ENCODE assay signal across 23 cellular contexts in the genomic region with DNA sequence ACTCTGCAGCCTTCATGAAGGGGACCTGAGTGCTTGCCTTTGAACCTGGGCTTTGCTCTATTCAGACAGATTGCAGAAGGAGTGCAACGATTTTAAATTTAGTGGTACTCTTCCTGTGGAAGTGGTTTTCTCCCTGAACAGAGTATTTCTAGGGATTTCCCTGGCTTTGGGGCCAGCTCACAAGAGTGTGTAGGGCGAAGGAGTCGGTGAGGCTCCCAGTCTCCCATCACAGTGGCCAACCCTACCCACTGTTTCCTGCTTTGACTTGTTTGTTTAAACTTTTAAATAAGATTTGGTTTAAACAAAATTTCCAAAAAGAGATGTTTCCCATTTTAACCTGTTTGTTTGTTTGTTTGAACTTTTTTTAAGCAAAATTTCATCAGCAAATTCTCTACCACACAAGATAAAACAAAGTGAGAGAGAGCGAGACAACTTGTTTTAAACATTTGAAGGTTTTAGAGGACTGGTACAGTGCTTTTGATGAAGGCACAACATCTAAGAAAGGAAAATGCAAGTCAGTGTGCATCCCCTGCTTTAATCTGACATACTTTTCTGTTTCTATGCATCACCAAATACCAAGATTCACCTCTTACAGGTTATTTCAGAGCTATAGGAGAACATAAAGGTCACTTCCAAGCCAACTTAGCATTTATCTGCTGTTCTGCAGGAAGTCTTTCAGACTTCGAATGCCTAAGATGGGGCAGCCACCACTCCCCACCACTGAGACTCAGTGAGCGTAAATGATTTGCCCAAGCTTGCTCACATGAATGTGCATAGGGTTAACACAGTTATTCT. TPM values are rescaled to one million over a fixed set of nuclear protein-coding genes. Genes with fewer than 3 reads are reported as not detected.
A peak's percentile ranks its signal among the peaks of the same experiment; 100 is the strongest.
DNase-seq lines count a peak whose midpoint lies in the region; ATAC-seq, FAIRE-seq and TF ChIP-seq lines count a peak whose summit lies in the region.
"Had no signal": no experiment of that assay in that cellular context is flagged by ENCODE, and none has a peak within 500 bp of the region (broad histone marks: within the 10 kb centered on the region; RNA-seq: fewer than 3 reads in every experiment).

No MANE protein-coding gene starts in this region.

- H3K27me3 Mint-ChIP-seq in activated CD4-positive, alpha-beta T cell treated with anti-CD3 and anti-CD28 coated beads, Interleukin-2, amount 10 ng/mL, durations not matched to agents 7 days and 5 days = no peaks in the 10 kb centered on the region
- H3K27me3 Mint-ChIP-seq in CD4-positive, CD25-positive, alpha-beta regulatory T cell = no peaks in the 10 kb centered on the region
- H3K27me3 Mint-ChIP-seq: IgD-negative memory B cell had no signal

- H3K9ac ChIP-seq in endothelial cell of umbilical vein (replicated peaks; ENCODE audit: extremely low read depth, insufficient read depth, low read length) = no peak overlapping the region

- H3K4me1 Mint-ChIP-seq in activated CD4-positive, alpha-beta T cell treated with anti-CD3 and anti-CD28 coated beads, Interleukin-2, amount 10 ng/mL, durations not matched to agents 7 days and 5 days = peaks cover 44% of the 10 kb centered on the region
- peaks cover 6 to 57% (median 43%) of the 10 kb centered on the region in 4 donors for H3K4me1 Mint-ChIP-seq in CD4-positive, CD25-positive, alpha-beta regulatory T cell

- no peaks in the 10 kb centered on the region for H3K9me1 ChIP-seq in endothelial cell of umbilical vein (replicated peaks; ENCODE audit: control insufficient read depth, extremely low read depth, insufficient read depth, low read length)

- no peak overlapping the region for H3K4me3 ChIP-seq in CD4-positive, CD25-positive, alpha-beta regulatory T cell (ENCODE audit: low read depth, low read length)
- no peak overlapping the region for H3K4me3 ChIP-seq in endothelial cell of umbilical vein (replicated peaks in 1 of 3; ENCODE audit: insufficient read depth in 1 of 3, low read depth in 1 of 3, low read length in 3 of 3)
- no peak overlapping the region for H3K4me3 ChIP-seq in tibial artery

- H3K79me2 ChIP-seq in endothelial cell of umbilical vein (ENCODE audit: control insufficient read depth, insufficient read depth, low read length) = no peaks in the 10 kb centered on the region

- ATAC-seq in CD4-positive, CD25-positive, alpha-beta regulatory T cell (ENCODE audit: low read depth in 2 of 2) = peak in 1 of 2 donors; percentile 45

- H4K20me1 ChIP-seq in endothelial cell of umbilical vein (replicated peaks; ENCODE audit: control insufficient read depth, extremely low read depth, insufficient read depth, low read length) = no peaks in the 10 kb centered on the region

- H3K27ac Mint-ChIP-seq in activated CD4-positive, alpha-beta T cell treated with anti-CD3 and anti-CD28 coated beads, Interleukin-2, amount 10 ng/mL, durations not matched to agents 7 days and 5 days = peak overlapping the region; percentile 67
- H3K27ac Mint-ChIP-seq in CD4-positive, CD25-positive, alpha-beta regulatory T cell = peak overlapping the region; percentile 78 to 93 (median 85)
- H3K27ac Mint-ChIP-seq: IgD-negative memory B cell had no signal

- H3K4me1 ChIP-seq in CD4-positive, CD25-positive, alpha-beta regulatory T cell (ENCODE audit: control insufficient read depth, insufficient read depth, low read length, poor library complexity, severe bottlenecking) = peaks cover 23% of the 10 kb centered on the region
- H3K4me1 ChIP-seq in endothelial cell of umbilical vein (ENCODE audit: control insufficient read depth, extremely low read depth, insufficient read depth, low read length) (peaks cover 26% of the 10 kb centered on the region), tibial artery (no peaks in the 10 kb centered on the region)

- no peak overlapping the region for H3K4me2 ChIP-seq in endothelial cell of umbilical vein (ENCODE audit: insufficient read depth, low read length)

- no peak for TF ChIP-seq CTCF in endothelial cell of umbilical vein (IDR thresholded peaks at IDR 0.05; ENCODE audit: extremely low read depth in 1 of 2, insufficient read depth in 1 of 2, low read depth in 1 of 2, low read length in 2 of 2)
- TF ChIP-seq CTCF in tibial artery (IDR thresholded peaks at IDR 0.05) = no peak

- FAIRE-seq in endothelial cell of umbilical vein (lab: Jason Lieb, UNC) = peak; percentile 26
- FAIRE-seq: GM12892, HTR-8/SVneo had no signal

- no peaks in the 10 kb centered on the region for H3K9me3 ChIP-seq in CD4-positive, CD25-positive, alpha-beta regulatory T cell (ENCODE audit: control insufficient read depth in 2 of 2, low read length in 2 of 2)
- H3K9me3 ChIP-seq in KOPT-K1 (ENCODE audit: insufficient read depth, low read length, poor library complexity, severe bottlenecking) (no peaks in the 10 kb centered on the region), endothelial cell of umbilical vein (replicated peaks; ENCODE audit: control insufficient read depth, insufficient read depth, low read length) (no peaks in the 10 kb centered on the region), tibial artery (no peaks in the 10 kb centered on the region)

- no peak overlapping the region for H3K27ac ChIP-seq in CD4-positive, CD25-positive, alpha-beta regulatory T cell (ENCODE audit: insufficient read depth, low read length, poor library complexity, severe bottlenecking)
- peak overlapping the region; percentile 50 for H3K27ac ChIP-seq in KOPT-K1 (ENCODE audit: low read depth, low read length, poor library complexity, severe bottlenecking)
- H3K27ac ChIP-seq in endothelial cell of umbilical vein (ENCODE audit: insufficient read depth, low read depth, low read length) = no peak overlapping the region
- H3K27ac ChIP-seq in tibial artery = no peak overlapping the region
- H3K27ac ChIP-seq: HL-60 had no signal

- no peak for TF ChIP-seq POLR2A in endothelial cell of umbilical vein (IDR thresholded peaks at IDR 0.05; ENCODE audit: low read depth, low read length)

- H3K9me3 Mint-ChIP-seq in activated CD4-positive, alpha-beta T cell treated with anti-CD3 and anti-CD28 coated beads, Interleukin-2, amount 10 ng/mL, durations not matched to agents 7 days and 5 days = peaks cover 16% of the 10 kb centered on the region
- peaks cover 0 to 5% (median 0%) of the 10 kb centered on the region in 7 donors for H3K9me3 Mint-ChIP-seq in CD4-positive, CD25-positive, alpha-beta regulatory T cell
- H3K9me3 Mint-ChIP-seq: IgD-negative memory B cell had no signal

- no peaks in the 10 kb centered on the region for H3K36me3 ChIP-seq in CD4-positive, CD25-positive, alpha-beta regulatory T cell (ENCODE audit: control insufficient read depth, insufficient read depth, low read length)
- no peaks in the 10 kb centered on the region for H3K36me3 ChIP-seq in KOPT-K1 (ENCODE audit: insufficient read depth, low read length)
- no peaks in the 10 kb centered on the region for H3K36me3 ChIP-seq in endothelial cell of umbilical vein (ENCODE audit: control insufficient read depth in 2 of 2, extremely low read depth in 1 of 2, insufficient read depth in 2 of 2, low read length in 2 of 2)
- no peaks in the 10 kb centered on the region for H3K36me3 ChIP-seq in tibial artery

- intact Hi-C loops in endothelial cell of umbilical vein (cut with micrococcal nuclease) = no loop called here
- intact Hi-C loops in tibial artery (cut with DNase I; ENCODE audit: low total_unique reads) = no loop called here

- no peak for DNase-seq in activated CD4-positive, alpha-beta T cell treated with anti-CD3 and anti-CD28 coated beads, Interleukin-2, amount 10 ng/mL, durations not matched to agents 7 days and 5 days
- DNase-seq in activated CD4-positive, alpha-beta T cell treated with anti-CD3 and anti-CD28 coated beads, Interleukin-2, amount 50 U/mL, for 48 hours = no peak
- DNase-seq in CD4-positive, CD25-positive, alpha-beta regulatory T cell = no peak
- DNase-seq in endothelial cell of umbilical vein (ENCODE audit: low read depth, low spot score) (no peak), NCI-H510A treated with DMSO at 0.1 percent for 48 hours (lab: John Stamatoyannopoulos, UW) (no peak), tibial artery (no peak), NCI-H1092 (lab: John Stamatoyannopoulos, UW) (no peak)
- DNase-seq: C1 segment of cervical spinal cord; COR-L47; GOT3; NCI-H1417; NCI-H187 treated with DMSO at 0.1 percent for 48 hours; NCI-H69; NK-92 treated with Interleukin-12 subunit alpha and Interleukin-12 subunit beta, amount 100 ng/mL, for 24 hours; OCI-M1 had no signal

- no peak overlapping the region for H2AFZ ChIP-seq in endothelial cell of umbilical vein (ENCODE audit: low read depth, low read length)

- dilution Hi-C loops in endothelial cell of umbilical vein (cut with MboI; ENCODE audit: extremely low pct_ligation_motif_present, low sequenced_read_pairs) = no loop called here

- POLR2A ChIA-PET in activated CD4-positive, alpha-beta T cell treated with anti-CD3 and anti-CD28 coated beads, Interleukin-2, amount 10 ng/mL, durations not matched to agents 7 days and 5 days (lab: Charles Lee) = no interaction called here
- POLR2A ChIA-PET in endothelial cell of umbilical vein (lab: Charles Lee) = no interaction called here

- CTCF ChIA-PET in activated CD4-positive, alpha-beta T cell treated with anti-CD3 and anti-CD28 coated beads, Interleukin-2, amount 10 ng/mL, durations not matched to agents 7 days and 5 days (lab: Charles Lee) = interaction anchor here (0.8 to 1.5 kb wide), 2 partner anchors 12 to 52 kb away, joined by 3 to 4 read pairs; no protein-coding TSS in a partner anchor
- CTCF ChIA-PET in endothelial cell of umbilical vein (lab: Charles Lee) = interaction anchor here (1.9 kb wide), 1 partner anchor 89 kb away, joined by 5 read pairs; no protein-coding TSS in a partner anchor

- H3K27me3 ChIP-seq in CD4-positive, CD25-positive, alpha-beta regulatory T cell (ENCODE audit: control insufficient read depth, insufficient read depth, low read length) = no peaks in the 10 kb centered on the region
- H3K27me3 ChIP-seq in endothelial cell of umbilical vein (ENCODE audit: control insufficient read depth in 2 of 2, insufficient read depth in 2 of 2, low read length in 2 of 2) (no peaks in the 10 kb centered on the region), tibial artery (no peaks in the 10 kb centered on the region)

- BruUV-seq in endothelial cell of umbilical vein (replicated peaks; lab: Mats Ljungman, UMichigan) = no TSS peak

- H3K4me3 Mint-ChIP-seq in activated CD4-positive, alpha-beta T cell treated with anti-CD3 and anti-CD28 coated beads, Interleukin-2, amount 10 ng/mL, durations not matched to agents 7 days and 5 days = no peak overlapping the region
- peak overlapping the region in 1 of 4 donors; percentile 25 for H3K4me3 Mint-ChIP-seq in CD4-positive, CD25-positive, alpha-beta regulatory T cell
- H3K4me3 Mint-ChIP-seq: IgD-negative memory B cell had no signal

- peaks cover 17% of the 10 kb centered on the region for H3K36me3 Mint-ChIP-seq in activated CD4-positive, alpha-beta T cell treated with anti-CD3 and anti-CD28 coated beads, Interleukin-2, amount 10 ng/mL, durations not matched to agents 7 days and 5 days (ENCODE audit: low read depth)
- H3K36me3 Mint-ChIP-seq in CD4-positive, CD25-positive, alpha-beta regulatory T cell = peaks cover 19% of the 10 kb centered on the region

RNA-seq across cellular contexts. Expression of a gene that starts 6.6 kb away (rescaled TPM):
- total RNA-seq in activated CD4-positive, alpha-beta T cell treated with anti-CD3 and anti-CD28 coated beads, Interleukin-2, amount 10 ng/mL, durations not matched to agents 7 days and 5 days = under 1 TPM; 0.45 to 0.48 TPM
- total RNA-seq in CD4-positive, CD25-positive, alpha-beta regulatory T cell = 12.1 TPM
- polyA plus RNA-seq in CD4-positive, CD25-positive, alpha-beta regulatory T cell = 10 to 100 TPM; 15.2 to 25.2 (median 22.5) TPM
- 0.48 and 1.3 TPM in 2 replicates for total RNA-seq in endothelial cell of umbilical vein
- 1.6 and 1.9 TPM in 2 replicates for polyA plus RNA-seq in endothelial cell of umbilical vein
- 1.2 TPM in 2 replicates for polyA plus RNA-seq in endothelial cell of umbilical vein (2011; cell fraction: cytosol; rRNA removed)
- 1.8 and 2.0 TPM in 2 replicates for polyA plus RNA-seq in endothelial cell of umbilical vein (2011; cell fraction: nucleus; rRNA removed)
- polyA plus RNA-seq in endothelial cell of umbilical vein (2012) = 3.4 and 4.0 TPM in 2 replicates
- 1.1 and 1.8 TPM in 2 replicates for polyA minus RNA-seq in endothelial cell of umbilical vein
- not detected for polyA minus RNA-seq in endothelial cell of umbilical vein (2011; cell fraction: cytosol; rRNA and poly(A)+ RNA removed)
- polyA minus RNA-seq in endothelial cell of umbilical vein (2011; cell fraction: nucleus; rRNA and poly(A)+ RNA removed) = 1.1 and 1.4 TPM in 2 replicates
- total RNA-seq: A673, LHCN-M2, RPMI7951 had no signal

RNA-seq across cellular contexts. Expression of a gene that starts 37.0 kb away (rescaled TPM):
- total RNA-seq in activated CD4-positive, alpha-beta T cell treated with anti-CD3 and anti-CD28 coated beads, Interleukin-2, amount 10 ng/mL, durations not matched to agents 7 days and 5 days = 10 to 100 TPM; 12.2 to 15.7 TPM
- total RNA-seq in CD4-positive, CD25-positive, alpha-beta regulatory T cell = 80.6 TPM
- polyA plus RNA-seq in CD4-positive, CD25-positive, alpha-beta regulatory T cell = 10 to 100 TPM; 10.1 to 29.4 (median 17.5) TPM
- not detected in 2 replicates for total RNA-seq in endothelial cell of umbilical vein
- polyA plus RNA-seq in endothelial cell of umbilical vein = not detected in 2 replicates
- polyA plus RNA-seq in endothelial cell of umbilical vein (2011; cell fraction: cytosol; rRNA removed) = not detected in 2 replicates
- polyA plus RNA-seq in endothelial cell of umbilical vein (2011; cell fraction: nucleus; rRNA removed) = not detected in 2 replicates
- polyA plus RNA-seq in endothelial cell of umbilical vein (2012) = not detected in 2 replicates
- polyA minus RNA-seq in endothelial cell of umbilical vein = 0.02 TPM in 1 of 2 replicates, not detected in the other
- not detected for polyA minus RNA-seq in endothelial cell of umbilical vein (2011; cell fraction: cytosol; rRNA and poly(A)+ RNA removed)
- not detected in 2 replicates for polyA minus RNA-seq in endothelial cell of umbilical vein (2011; cell fraction: nucleus; rRNA and poly(A)+ RNA removed)
- total RNA-seq: A673, LHCN-M2, RPMI7951 had no signal

Comparison
In these comparisons a context has a peak if more than half of its experiments do, and no peak if none do; other contexts are left out.
1. RNA of a gene that starts 37.0 kb away (total RNA-seq): 80.6 TPM in CD4-positive, CD25-positive, alpha-beta regulatory T cell (single experiment) and 12.2 to 15.7 TPM in activated CD4-positive, alpha-beta T cell treated with anti-CD3 and anti-CD28 coated beads, Interleukin-2, amount 10 ng/mL, durations not matched to agents 7 days and 5 days; not detected in endothelial cell of umbilical vein; every median in the first group is over 10 times any median in the second.